In the genomic region with DNA sequence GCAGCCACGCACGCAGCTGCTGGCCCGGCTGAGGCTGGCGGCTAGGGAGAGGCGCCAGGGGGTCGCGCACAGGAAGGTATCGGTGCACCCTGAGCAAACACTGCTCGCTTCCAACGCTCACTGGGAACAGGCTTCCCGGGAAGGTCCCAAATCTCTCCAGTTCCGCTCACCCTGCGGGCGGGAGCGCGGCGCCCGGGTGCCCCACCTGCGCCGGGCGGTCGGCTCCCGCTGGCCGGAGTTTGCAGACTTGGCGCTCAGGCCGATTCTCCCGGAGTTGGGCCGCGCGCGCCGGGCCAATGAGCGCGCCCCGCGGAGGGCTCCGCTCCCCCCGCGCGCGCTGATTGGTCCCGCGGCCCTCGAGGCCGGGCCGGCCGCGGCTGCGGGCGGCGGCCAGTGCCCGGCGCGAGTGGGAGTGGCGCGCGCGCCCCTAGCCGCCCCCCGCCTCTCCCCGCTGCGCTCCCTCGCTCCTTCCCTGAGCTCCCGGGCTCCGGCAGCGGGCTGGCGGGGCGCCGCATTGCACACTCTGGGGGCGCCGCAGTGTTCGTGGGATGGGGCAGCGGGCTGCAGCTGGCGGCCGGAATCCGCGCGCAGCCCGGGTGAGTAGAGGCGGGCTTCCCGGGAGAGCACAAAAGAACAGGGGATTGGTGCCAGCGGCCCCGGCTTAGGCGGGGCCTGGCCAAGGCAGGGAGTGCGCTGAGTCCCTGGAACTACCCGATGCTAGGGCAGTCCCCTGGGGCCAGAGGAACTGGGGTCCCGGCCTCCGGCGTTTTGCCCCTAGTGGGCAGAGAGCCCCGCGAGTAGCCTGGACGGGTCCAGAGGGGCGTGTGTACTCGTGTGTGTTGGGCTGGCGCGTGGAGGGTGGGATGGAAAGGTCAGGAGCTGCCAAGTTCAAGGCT, we compare ENCODE assay signal across 1 cellular context.
A peak's percentile ranks its signal among the peaks of the same experiment; 100 is the strongest.
TF ChIP-seq lines count a peak whose summit lies in the region.

Gene LYPD6, plus strand, starts transcription at position 461 of the 896 bp plus-strand sequence. CDS start 107,122 bp downstream, outside the sequence.

TF ChIP-seq in HepG2, 621 proteins besides CTCF, POLR2A, EP300 and RAD21 (continues in another document):
- TF ChIP-seq FOXA3 (CRISPR knock-in tag; IDR thresholded peaks at IDR 0.05): no peak
- TF ChIP-seq ZNF761 (CRISPR knock-in tag; conservative IDR thresholded peaks at IDR 0.05): 0 out of 2 replicates have a peak, but pooled peaks have one; percentile 75
- TF ChIP-seq, protein P1, sequence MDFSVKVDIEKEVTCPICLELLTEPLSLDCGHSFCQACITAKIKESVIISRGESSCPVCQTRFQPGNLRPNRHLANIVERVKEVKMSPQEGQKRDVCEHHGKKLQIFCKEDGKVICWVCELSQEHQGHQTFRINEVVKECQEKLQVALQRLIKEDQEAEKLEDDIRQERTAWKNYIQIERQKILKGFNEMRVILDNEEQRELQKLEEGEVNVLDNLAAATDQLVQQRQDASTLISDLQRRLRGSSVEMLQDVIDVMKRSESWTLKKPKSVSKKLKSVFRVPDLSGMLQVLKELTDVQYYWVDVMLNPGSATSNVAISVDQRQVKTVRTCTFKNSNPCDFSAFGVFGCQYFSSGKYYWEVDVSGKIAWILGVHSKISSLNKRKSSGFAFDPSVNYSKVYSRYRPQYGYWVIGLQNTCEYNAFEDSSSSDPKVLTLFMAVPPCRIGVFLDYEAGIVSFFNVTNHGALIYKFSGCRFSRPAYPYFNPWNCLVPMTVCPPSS (IDR thresholded peaks at IDR 0.05): no peak
- 0 out of 2 replicates have a peak, but pooled peaks have one; percentile 15 for TF ChIP-seq ZNF724P (CRISPR knock-in tag; IDR thresholded peaks at IDR 0.05; ENCODE audit: borderline replicate concordance)
- TF ChIP-seq ZNF543 (CRISPR knock-in tag; IDR thresholded peaks at IDR 0.05): no peak
- TF ChIP-seq, protein P2, sequence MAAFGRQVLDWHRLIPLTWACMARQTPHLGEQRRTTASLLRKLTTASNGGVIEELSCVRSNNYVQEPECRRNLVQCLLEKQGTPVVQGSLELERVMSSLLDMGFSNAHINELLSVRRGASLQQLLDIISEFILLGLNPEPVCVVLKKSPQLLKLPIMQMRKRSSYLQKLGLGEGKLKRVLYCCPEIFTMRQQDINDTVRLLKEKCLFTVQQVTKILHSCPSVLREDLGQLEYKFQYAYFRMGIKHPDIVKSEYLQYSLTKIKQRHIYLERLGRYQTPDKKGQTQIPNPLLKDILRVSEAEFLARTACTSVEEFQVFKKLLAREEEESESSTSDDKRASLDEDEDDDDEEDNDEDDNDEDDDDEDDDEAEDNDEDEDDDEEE (CRISPR knock-in tag; IDR thresholded peaks at IDR 0.05): no peak
- TF ChIP-seq, protein P3, sequence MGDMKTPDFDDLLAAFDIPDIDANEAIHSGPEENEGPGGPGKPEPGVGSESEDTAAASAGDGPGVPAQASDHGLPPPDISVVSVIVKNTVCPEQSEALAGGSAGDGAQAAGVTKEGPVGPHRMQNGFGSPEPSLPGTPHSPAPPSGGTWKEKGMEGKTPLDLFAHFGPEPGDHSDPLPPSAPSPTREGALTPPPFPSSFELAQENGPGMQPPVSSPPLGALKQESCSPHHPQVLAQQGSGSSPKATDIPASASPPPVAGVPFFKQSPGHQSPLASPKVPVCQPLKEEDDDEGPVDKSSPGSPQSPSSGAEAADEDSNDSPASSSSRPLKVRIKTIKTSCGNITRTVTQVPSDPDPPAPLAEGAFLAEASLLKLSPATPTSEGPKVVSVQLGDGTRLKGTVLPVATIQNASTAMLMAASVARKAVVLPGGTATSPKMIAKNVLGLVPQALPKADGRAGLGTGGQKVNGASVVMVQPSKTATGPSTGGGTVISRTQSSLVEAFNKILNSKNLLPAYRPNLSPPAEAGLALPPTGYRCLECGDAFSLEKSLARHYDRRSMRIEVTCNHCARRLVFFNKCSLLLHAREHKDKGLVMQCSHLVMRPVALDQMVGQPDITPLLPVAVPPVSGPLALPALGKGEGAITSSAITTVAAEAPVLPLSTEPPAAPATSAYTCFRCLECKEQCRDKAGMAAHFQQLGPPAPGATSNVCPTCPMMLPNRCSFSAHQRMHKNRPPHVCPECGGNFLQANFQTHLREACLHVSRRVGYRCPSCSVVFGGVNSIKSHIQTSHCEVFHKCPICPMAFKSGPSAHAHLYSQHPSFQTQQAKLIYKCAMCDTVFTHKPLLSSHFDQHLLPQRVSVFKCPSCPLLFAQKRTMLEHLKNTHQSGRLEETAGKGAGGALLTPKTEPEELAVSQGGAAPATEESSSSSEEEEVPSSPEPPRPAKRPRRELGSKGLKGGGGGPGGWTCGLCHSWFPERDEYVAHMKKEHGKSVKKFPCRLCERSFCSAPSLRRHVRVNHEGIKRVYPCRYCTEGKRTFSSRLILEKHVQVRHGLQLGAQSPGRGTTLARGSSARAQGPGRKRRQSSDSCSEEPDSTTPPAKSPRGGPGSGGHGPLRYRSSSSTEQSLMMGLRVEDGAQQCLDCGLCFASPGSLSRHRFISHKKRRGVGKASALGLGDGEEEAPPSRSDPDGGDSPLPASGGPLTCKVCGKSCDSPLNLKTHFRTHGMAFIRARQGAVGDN (CRISPR knock-in tag; IDR thresholded peaks at IDR 0.05): peak; percentile 68
- TF ChIP-seq ZNF563 (CRISPR knock-in tag; IDR thresholded peaks at IDR 0.05): 0 out of 2 replicates have a peak, but pooled peaks have one; percentile 17
- TF ChIP-seq ZNF550 (CRISPR knock-in tag; IDR thresholded peaks at IDR 0.05; ENCODE audit: borderline replicate concordance): 0 out of 2 replicates have a peak, but pooled peaks have one; percentile 31
- TF ChIP-seq CCDC6 (CRISPR knock-in tag; IDR thresholded peaks at IDR 0.05): peak; percentile 55; the same call in 1 of the 2 replicates
- TF ChIP-seq GABPB1 (CRISPR knock-in tag; IDR thresholded peaks at IDR 0.05): peak; percentile 50; the same call in 1 of the 2 replicates
- peak; percentile 27; the same call in 1 of the 2 replicates for TF ChIP-seq ZBTB7B (CRISPR knock-in tag; IDR thresholded peaks at IDR 0.05)
- 0 out of 2 replicates have a peak, but pooled peaks have one; percentile 14 for TF ChIP-seq ZNF598 (CRISPR knock-in tag; IDR thresholded peaks at IDR 0.05; ENCODE audit: borderline replicate concordance)
- TF ChIP-seq RBM39 (IDR thresholded peaks at IDR 0.05; ENCODE audit: low read depth, low read length, poor library complexity, severe bottlenecking): peak; percentile 49
- TF ChIP-seq PITX1 (CRISPR knock-in tag; IDR thresholded peaks at IDR 0.05): no peak
- TF ChIP-seq SALL1 (CRISPR knock-in tag; IDR thresholded peaks at IDR 0.05): peak; percentile 19; the same call in 1 of the 2 replicates
- peak; percentile 56; the same call in 1 of the 2 replicates for TF ChIP-seq ZFY (CRISPR knock-in tag; IDR thresholded peaks at IDR 0.05)
- no peak for TF ChIP-seq PPARG (CRISPR knock-in tag; conservative IDR thresholded peaks at IDR 0.05)
- TF ChIP-seq SP140L (CRISPR knock-in tag; IDR thresholded peaks at IDR 0.05; ENCODE audit: borderline replicate concordance): 0 out of 2 replicates have a peak, but pooled peaks have one; percentile 25
- TF ChIP-seq, protein P4, sequence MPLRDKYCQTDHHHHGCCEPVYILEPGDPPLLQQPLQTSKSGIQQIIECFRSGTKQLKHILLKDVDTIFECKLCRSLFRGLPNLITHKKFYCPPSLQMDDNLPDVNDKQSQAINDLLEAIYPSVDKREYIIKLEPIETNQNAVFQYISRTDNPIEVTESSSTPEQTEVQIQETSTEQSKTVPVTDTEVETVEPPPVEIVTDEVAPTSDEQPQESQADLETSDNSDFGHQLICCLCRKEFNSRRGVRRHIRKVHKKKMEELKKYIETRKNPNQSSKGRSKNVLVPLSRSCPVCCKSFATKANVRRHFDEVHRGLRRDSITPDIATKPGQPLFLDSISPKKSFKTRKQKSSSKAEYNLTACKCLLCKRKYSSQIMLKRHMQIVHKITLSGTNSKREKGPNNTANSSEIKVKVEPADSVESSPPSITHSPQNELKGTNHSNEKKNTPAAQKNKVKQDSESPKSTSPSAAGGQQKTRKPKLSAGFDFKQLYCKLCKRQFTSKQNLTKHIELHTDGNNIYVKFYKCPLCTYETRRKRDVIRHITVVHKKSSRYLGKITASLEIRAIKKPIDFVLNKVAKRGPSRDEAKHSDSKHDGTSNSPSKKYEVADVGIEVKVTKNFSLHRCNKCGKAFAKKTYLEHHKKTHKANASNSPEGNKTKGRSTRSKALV (CRISPR knock-in tag; IDR thresholded peaks at IDR 0.05): peak; percentile 77; the same call in 1 of the 2 replicates
- 0 out of 2 replicates have a peak, but pooled peaks have one; percentile 6 for TF ChIP-seq GABPA (IDR thresholded peaks at IDR 0.05; ENCODE audit: low read depth, low read length)
- TF ChIP-seq GABPA (CRISPR knock-in tag; IDR thresholded peaks at IDR 0.05; ENCODE audit: low read depth): no peak
- no peak for TF ChIP-seq MXI1 (IDR thresholded peaks at IDR 0.05; ENCODE audit: borderline replicate concordance, low read depth, low read length)
- no peak for TF ChIP-seq ZNF652 (CRISPR knock-in tag; IDR thresholded peaks at IDR 0.05; ENCODE audit: borderline replicate concordance, low read depth)
- no peak for TF ChIP-seq MXD4 (CRISPR knock-in tag; IDR thresholded peaks at IDR 0.05)
- 0 out of 2 replicates have a peak, but pooled peaks have one; percentile 24 for TF ChIP-seq MTA1 (CRISPR knock-in tag; IDR thresholded peaks at IDR 0.05; ENCODE audit: borderline replicate concordance)
- no peak for TF ChIP-seq RFX1 (IDR thresholded peaks at IDR 0.05)
- TF ChIP-seq SPEN (CRISPR knock-in tag; IDR thresholded peaks at IDR 0.05; ENCODE audit: low read depth): peak; percentile 31; the same call in 1 of the 2 replicates
- TF ChIP-seq, protein P5, sequence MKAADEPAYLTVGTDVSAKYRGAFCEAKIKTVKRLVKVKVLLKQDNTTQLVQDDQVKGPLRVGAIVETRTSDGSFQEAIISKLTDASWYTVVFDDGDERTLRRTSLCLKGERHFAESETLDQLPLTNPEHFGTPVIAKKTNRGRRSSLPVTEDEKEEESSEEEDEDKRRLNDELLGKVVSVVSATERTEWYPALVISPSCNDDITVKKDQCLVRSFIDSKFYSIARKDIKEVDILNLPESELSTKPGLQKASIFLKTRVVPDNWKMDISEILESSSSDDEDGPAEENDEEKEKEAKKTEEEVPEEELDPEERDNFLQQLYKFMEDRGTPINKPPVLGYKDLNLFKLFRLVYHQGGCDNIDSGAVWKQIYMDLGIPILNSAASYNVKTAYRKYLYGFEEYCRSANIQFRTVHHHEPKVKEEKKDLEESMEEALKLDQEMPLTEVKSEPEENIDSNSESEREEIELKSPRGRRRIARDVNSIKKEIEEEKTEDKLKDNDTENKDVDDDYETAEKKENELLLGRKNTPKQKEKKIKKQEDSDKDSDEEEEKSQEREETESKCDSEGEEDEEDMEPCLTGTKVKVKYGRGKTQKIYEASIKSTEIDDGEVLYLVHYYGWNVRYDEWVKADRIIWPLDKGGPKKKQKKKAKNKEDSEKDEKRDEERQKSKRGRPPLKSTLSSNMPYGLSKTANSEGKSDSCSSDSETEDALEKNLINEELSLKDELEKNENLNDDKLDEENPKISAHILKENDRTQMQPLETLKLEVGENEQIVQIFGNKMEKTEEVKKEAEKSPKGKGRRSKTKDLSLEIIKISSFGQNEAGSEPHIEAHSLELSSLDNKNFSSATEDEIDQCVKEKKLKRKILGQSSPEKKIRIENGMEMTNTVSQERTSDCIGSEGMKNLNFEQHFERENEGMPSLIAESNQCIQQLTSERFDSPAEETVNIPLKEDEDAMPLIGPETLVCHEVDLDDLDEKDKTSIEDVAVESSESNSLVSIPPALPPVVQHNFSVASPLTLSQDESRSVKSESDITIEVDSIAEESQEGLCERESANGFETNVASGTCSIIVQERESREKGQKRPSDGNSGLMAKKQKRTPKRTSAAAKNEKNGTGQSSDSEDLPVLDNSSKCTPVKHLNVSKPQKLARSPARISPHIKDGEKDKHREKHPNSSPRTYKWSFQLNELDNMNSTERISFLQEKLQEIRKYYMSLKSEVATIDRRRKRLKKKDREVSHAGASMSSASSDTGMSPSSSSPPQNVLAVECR (CRISPR knock-in tag; IDR thresholded peaks at IDR 0.05; ENCODE audit: borderline replicate concordance): no peak; the same call in 1 of the 2 replicates
- peak; percentile 46; the same call in 1 of the 2 replicates for TF ChIP-seq ETV6 (CRISPR knock-in tag; conservative IDR thresholded peaks at IDR 0.05)
- 0 out of 2 replicates have a peak, but pooled peaks have one; percentile 40 for TF ChIP-seq ZNF230 (CRISPR knock-in tag; IDR thresholded peaks at IDR 0.05)
- TF ChIP-seq ZSCAN31 (CRISPR knock-in tag; IDR thresholded peaks at IDR 0.05; ENCODE audit: low read depth): peak; percentile 40; the same call in 1 of the 2 replicates
- no peak for TF ChIP-seq KMT2A (CRISPR knock-in tag; IDR thresholded peaks at IDR 0.05)
- no peak for TF ChIP-seq MIER2 (CRISPR knock-in tag; IDR thresholded peaks at IDR 0.05)
- 0 out of 2 replicates have a peak, but pooled peaks have one; percentile 4 for TF ChIP-seq SAP130 (CRISPR knock-in tag; IDR thresholded peaks at IDR 0.05; ENCODE audit: low read depth)
- TF ChIP-seq ZFX (CRISPR knock-in tag; IDR thresholded peaks at IDR 0.05; ENCODE audit: low read depth): peak; percentile 47; the same call in 1 of the 2 replicates
- TF ChIP-seq HNF4G (IDR thresholded peaks at IDR 0.05; ENCODE audit: borderline replicate concordance, low read depth, low read length): no peak
- TF ChIP-seq HNF4G (CRISPR knock-in tag; IDR thresholded peaks at IDR 0.05; ENCODE audit: borderline replicate concordance, low read depth): no peak
- TF ChIP-seq, protein P6, sequence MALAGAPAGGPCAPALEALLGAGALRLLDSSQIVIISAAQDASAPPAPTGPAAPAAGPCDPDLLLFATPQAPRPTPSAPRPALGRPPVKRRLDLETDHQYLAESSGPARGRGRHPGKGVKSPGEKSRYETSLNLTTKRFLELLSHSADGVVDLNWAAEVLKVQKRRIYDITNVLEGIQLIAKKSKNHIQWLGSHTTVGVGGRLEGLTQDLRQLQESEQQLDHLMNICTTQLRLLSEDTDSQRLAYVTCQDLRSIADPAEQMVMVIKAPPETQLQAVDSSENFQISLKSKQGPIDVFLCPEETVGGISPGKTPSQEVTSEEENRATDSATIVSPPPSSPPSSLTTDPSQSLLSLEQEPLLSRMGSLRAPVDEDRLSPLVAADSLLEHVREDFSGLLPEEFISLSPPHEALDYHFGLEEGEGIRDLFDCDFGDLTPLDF (CRISPR knock-in tag; IDR thresholded peaks at IDR 0.05): peak; percentile 68
